ENCODE assay signal across 14 cellular contexts in the genomic region with DNA sequence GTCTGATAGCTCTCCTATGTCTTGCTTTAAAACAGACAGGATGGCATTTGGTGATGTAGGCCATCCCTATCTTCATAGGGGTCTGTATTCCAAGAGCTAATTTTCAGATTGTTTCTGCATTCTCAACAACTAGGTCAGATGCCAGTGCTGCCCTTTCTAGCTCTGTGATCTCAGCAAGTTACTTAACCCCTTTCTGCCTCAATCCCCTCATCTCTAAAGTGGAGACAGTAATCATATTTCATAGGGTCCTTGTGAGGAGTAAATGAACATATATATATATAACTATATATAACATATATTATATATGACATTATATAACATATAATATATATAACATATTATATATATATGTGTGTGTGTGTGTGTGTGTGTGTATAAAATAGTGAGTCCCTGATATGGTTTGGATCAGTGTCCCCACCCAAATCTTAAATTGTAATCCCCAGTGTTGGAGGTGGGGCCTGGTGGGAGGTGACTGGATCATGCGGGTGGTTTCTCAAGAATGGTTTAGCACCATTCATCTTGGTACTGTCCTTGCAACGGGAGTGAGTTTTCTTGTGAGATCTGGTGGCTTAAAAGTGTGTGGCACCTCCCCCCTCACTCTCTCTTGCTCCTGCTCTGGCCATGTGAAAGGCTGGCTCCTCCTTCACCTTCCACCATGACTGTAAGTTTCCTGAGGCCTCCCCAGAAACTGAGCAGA. TPM values are rescaled to one million over a fixed set of nuclear protein-coding genes. Genes with fewer than 3 reads are reported as not detected.
A peak's percentile ranks its signal among the peaks of the same experiment; 100 is the strongest.
DNase-seq lines count a peak whose midpoint lies in the region; ATAC-seq and TF ChIP-seq lines count a peak whose summit lies in the region.
"Had no signal": no experiment of that assay in that cellular context is flagged by ENCODE, and none has a peak within 500 bp of the region (broad histone marks: within the 10 kb centered on the region; RNA-seq: fewer than 3 reads in every experiment).

No MANE protein-coding gene starts in this region.

- intact Hi-C loops in Panc1 (cut with micrococcal nuclease; ENCODE audit: unreplicated experiment) (no loop called here), thyroid gland (cut with DNase I) (no loop called here)

- peaks cover 4% of the 10 kb centered on the region for H3K9me3 Mint-ChIP-seq in endodermal cell
- H3K9me3 Mint-ChIP-seq in activated naive CD8-positive, alpha-beta T cell treated with anti-CD3 and anti-CD28 coated beads, Interleukin-2, amount 50 U/mL, for 24 hours = no peaks in the 10 kb centered on the region
- H3K9me3 Mint-ChIP-seq: activated naive CD4-positive, alpha-beta T cell treated with anti-CD3 and anti-CD28 coated beads, Interleukin-2, amount 50 U/mL, for 24 hours had no signal

- WGBS in endodermal cell (ENCODE audit: insufficient coverage in 1 of 2, insufficient read length in 1 of 2), 2 experiments = 94% methylated on average over 2 of the region's 2 CpGs; no CpG with 5 or more reads in 1 of the 2 experiments
- 71 to 88% methylated on average over 2 of the region's 2 CpGs for WGBS in lung, 2 donors
- 92 to 100% methylated on average over 2 of the region's 2 CpGs for WGBS in thyroid gland, 2 donors

- no peak overlapping the region for H3K27ac Mint-ChIP-seq in endodermal cell
- H3K27ac Mint-ChIP-seq in activated naive CD8-positive, alpha-beta T cell treated with anti-CD3 and anti-CD28 coated beads, Interleukin-2, amount 50 U/mL, for 24 hours = no peak overlapping the region
- H3K27ac Mint-ChIP-seq: activated naive CD4-positive, alpha-beta T cell treated with anti-CD3 and anti-CD28 coated beads, Interleukin-2, amount 50 U/mL, for 24 hours had no signal

- H3K27me3 ChIP-seq in Panc1 (ENCODE audit: control insufficient read depth, insufficient read depth, low read length) (no peaks in the 10 kb centered on the region), endodermal cell (ENCODE audit: control insufficient read depth, insufficient read depth, low read length, poor library complexity, severe bottlenecking) (no peaks in the 10 kb centered on the region), lung (ENCODE audit: control insufficient read depth, insufficient read depth) (no peaks in the 10 kb centered on the region), thyroid gland (no peaks in the 10 kb centered on the region)
- H3K27me3 ChIP-seq: MG63 had no signal

- DNase-seq in Panc1 (ENCODE audit: low read depth, low spot score) = no peak
- peak; percentile 13 for DNase-seq in endodermal cell
- no peak for DNase-seq in lung (ENCODE audit: low spot score)
- DNase-seq in thyroid gland = no peak
- DNase-seq in HuH-7.5 (ENCODE audit: low spot score) = no peak
- DNase-seq in COLO829 (ENCODE audit: low spot score) = no peak
- no peak for DNase-seq in hippocampal formation (lab: John Stamatoyannopoulos, UW)
- DNase-seq in activated naive CD8-positive, alpha-beta T cell treated with anti-CD3 and anti-CD28 coated beads, Interleukin-2, amount 50 U/mL, for 24 hours = no peak
- DNase-seq: Caco-2; effector CD8-positive, alpha-beta T cell; NCI-H524 treated with DMSO at 0.1 percent for 48 hours; stimulated activated CD4-positive, alpha-beta T cell treated with anti-CD3 and anti-CD28 coated beads, Interleukin-4, amount 100 ng/mL, for 24 hours had no signal

- H3K27ac ChIP-seq in Panc1 (ENCODE audit: low read length) (peak overlapping the region; percentile 96), endodermal cell (ENCODE audit: low read depth, low read length) (no peak overlapping the region), lung (ENCODE audit: low read depth in 1 of 2, low read length in 1 of 2) (peak overlapping the region; percentile 64 to 98), thyroid gland (peak overlapping the region; percentile 34 to 83 (median 80))

- H3K4me1 ChIP-seq in Panc1 (ENCODE audit: control insufficient read depth, insufficient read depth, low read length) (peaks cover 36% of the 10 kb centered on the region), endodermal cell (ENCODE audit: control insufficient read depth, insufficient read depth, low read length) (no peaks in the 10 kb centered on the region), lung (ENCODE audit: control insufficient read depth in 2 of 2, insufficient read depth in 2 of 2, low read length in 2 of 2) (peaks cover 19 to 70% of the 10 kb centered on the region in 2 donors), thyroid gland (peaks cover 39 to 62% of the 10 kb centered on the region in 2 donors)
- H3K4me1 ChIP-seq: Caco-2 had no signal

- CTCF ChIA-PET in Panc1 (lab: Charles Lee) = no interaction called here

- TF ChIP-seq CTCF in Panc1 (IDR thresholded peaks at IDR 0.05) (no peak), endodermal cell (conservative IDR thresholded peaks at IDR 0.05) (no peak), lung (IDR thresholded peaks at IDR 0.05; ENCODE audit: control extremely low read depth, extremely low read depth) (no peak), thyroid gland (IDR thresholded peaks at IDR 0.05) (no peak)

- TF ChIP-seq POLR2A in thyroid gland (IDR thresholded peaks at IDR 0.05) = no peak

- in situ Hi-C loops in Panc1 (cut with HindIII; ENCODE audit: low pct_unique_long_range_greater_than_20kb, low sequenced_read_pairs) = no loop called here

- H3K36me3 Mint-ChIP-seq in endodermal cell (ENCODE audit: low read depth) = peaks cover 26% of the 10 kb centered on the region
- H3K36me3 Mint-ChIP-seq in activated naive CD8-positive, alpha-beta T cell treated with anti-CD3 and anti-CD28 coated beads, Interleukin-2, amount 50 U/mL, for 24 hours (ENCODE audit: low read depth) = peaks cover 13% of the 10 kb centered on the region

- H3K4me3 Mint-ChIP-seq in endodermal cell = no peak overlapping the region
- H3K4me3 Mint-ChIP-seq in activated naive CD8-positive, alpha-beta T cell treated with anti-CD3 and anti-CD28 coated beads, Interleukin-2, amount 50 U/mL, for 24 hours = no peak overlapping the region
- H3K4me3 Mint-ChIP-seq: activated naive CD4-positive, alpha-beta T cell treated with anti-CD3 and anti-CD28 coated beads, Interleukin-2, amount 50 U/mL, for 24 hours had no signal

- H3K4me3 ChIP-seq in Panc1 (ENCODE audit: low read depth in 2 of 2, low read length in 2 of 2) (peak overlapping the region in 1 of 2 experiments; percentile 48; a peak in 2 of 4 replicates), endodermal cell (ENCODE audit: low read length) (no peak overlapping the region), lung (no peak overlapping the region), thyroid gland (replicated peaks in 1 of 3) (no peak overlapping the region)
- H3K4me3 ChIP-seq: MG63 had no signal

- no peaks in the 10 kb centered on the region for H3K27me3 Mint-ChIP-seq in endodermal cell (ENCODE audit: insufficient read depth)
- H3K27me3 Mint-ChIP-seq in activated naive CD8-positive, alpha-beta T cell treated with anti-CD3 and anti-CD28 coated beads, Interleukin-2, amount 50 U/mL, for 24 hours = no peaks in the 10 kb centered on the region
- H3K27me3 Mint-ChIP-seq: activated naive CD4-positive, alpha-beta T cell treated with anti-CD3 and anti-CD28 coated beads, Interleukin-2, amount 50 U/mL, for 24 hours had no signal

- H3K4me1 Mint-ChIP-seq in endodermal cell = peaks cover 3% of the 10 kb centered on the region
- peaks cover 42% of the 10 kb centered on the region for H3K4me1 Mint-ChIP-seq in activated naive CD8-positive, alpha-beta T cell treated with anti-CD3 and anti-CD28 coated beads, Interleukin-2, amount 50 U/mL, for 24 hours

- H3K9me3 ChIP-seq in Panc1 (ENCODE audit: control insufficient read depth, insufficient read depth, low read depth, low read length) (peaks cover 8% of the 10 kb centered on the region; the same call in 1 of the 2 replicates), endodermal cell (ENCODE audit: control insufficient read depth, low read length) (peaks cover 6% of the 10 kb centered on the region), lung (ENCODE audit: control insufficient read depth in 2 of 2, insufficient read depth in 1 of 2, low read length in 1 of 2) (no peaks in the 10 kb centered on the region), thyroid gland (no peaks in the 10 kb centered on the region)
- H3K9me3 ChIP-seq: Caco-2, MG63 had no signal

- no peak overlapping the region for H3K9ac ChIP-seq in endodermal cell (ENCODE audit: extremely low read depth, low read length, poor library complexity, severe bottlenecking)

- POLR2A ChIA-PET in Panc1 (lab: Charles Lee) = no interaction called here

- H3K36me3 ChIP-seq in Panc1 (ENCODE audit: control insufficient read depth, insufficient read depth, low read length) (no peaks in the 10 kb centered on the region), endodermal cell (ENCODE audit: control insufficient read depth, insufficient read depth, low read length) (peaks cover 31% of the 10 kb centered on the region), lung (ENCODE audit: control insufficient read depth in 2 of 2, insufficient read depth in 2 of 2, low read length in 2 of 2) (no peaks in the 10 kb centered on the region), thyroid gland (no peaks in the 10 kb centered on the region)

- ATAC-seq in Panc1 (peak; percentile 67), lung (ENCODE audit: insufficient read depth, low FRiP score) (no peak)
- ATAC-seq in activated naive CD8-positive, alpha-beta T cell treated with anti-CD3 and anti-CD28 coated beads, Interleukin-2, amount 50 U/mL, for 24 hours = no peak

- BruUV-seq in Panc1 (replicated peaks; lab: Mats Ljungman, UMichigan) = no TSS peak

RNA-seq across cellular contexts. Expression of a gene that starts 45.2 kb away (rescaled TPM):
- total RNA-seq in Panc1 (2021; ENCODE audit: unreplicated experiment) (34.1 TPM), endodermal cell (100 to 1,000 TPM in 1 of 2 donors, 10 to 100 TPM in 1; 95.1 to 125 TPM), lung (10 to 100 TPM; 22.6 to 65.1 TPM), thyroid gland (10 to 100 TPM; 31.3 to 58.5 (median 41.0) TPM)
- 13.8 TPM for polyA plus RNA-seq in Panc1 (2012; ENCODE audit: insufficient read length)
- polyA plus RNA-seq in endodermal cell (2013, experiment 1 of 2) = 32.0 TPM
- polyA plus RNA-seq in endodermal cell (2013, experiment 2 of 2) = 35.9 TPM
- polyA plus RNA-seq in lung = 10 to 100 TPM in 1 of 2 donors, 1 to 10 TPM in 1; 8.7 to 13.9 TPM
